8 cellular contexts compared by ENCODE assay signal in the genomic region with DNA sequence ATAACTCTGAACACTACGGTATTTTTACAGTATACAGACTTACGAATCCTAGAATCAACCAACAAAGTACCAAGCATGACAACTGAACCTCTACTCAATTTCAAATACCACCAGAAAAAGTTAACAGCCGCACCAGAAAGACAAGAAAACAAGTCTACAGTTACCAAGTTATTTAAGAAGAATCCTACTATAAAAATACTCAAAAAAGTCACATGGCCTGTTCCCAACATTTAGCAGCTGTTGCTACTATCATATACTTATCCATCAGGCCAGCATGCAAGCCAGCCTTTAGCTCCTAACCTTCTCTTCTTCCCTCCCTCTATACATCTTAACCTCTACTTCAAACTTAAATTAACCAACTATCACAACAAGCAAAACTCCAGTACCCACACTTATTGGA. TPM values are rescaled to one million over a fixed set of nuclear protein-coding genes. Genes with fewer than 3 reads are reported as not detected.
DNase-seq lines count a peak whose midpoint lies in the region; ATAC-seq lines count a peak whose summit lies in the region.

No MANE protein-coding gene starts in this region.

- H3K4me3 ChIP-seq in subcutaneous abdominal adipose tissue (ENCODE audit: low read depth in 1 of 5, low read length in 5 of 5), result peak overlapping the region; percentile 96 to 99 (median 97)

- CTCF ChIA-PET in activated CD4-positive, alpha-beta T cell treated with anti-CD3 and anti-CD28 coated beads for 36 hours (lab: Charles Lee), result interaction anchor here (0.8 to 1.7 kb wide), 5 partner anchors 10 to 38 kb away, joined by 3 to 11 read pairs (median 5); no protein-coding TSS in a partner anchor

- H3K4me1 Mint-ChIP-seq in activated CD4-positive, alpha-beta T cell treated with anti-CD3 and anti-CD28 coated beads for 36 hours, result peaks cover 60% of the 10 kb centered on the region
- H3K4me1 Mint-ChIP-seq in activated T-helper 1 cell treated with anti-CD3 and anti-CD28 coated beads, Interleukin-12 subunit alpha, Interleukin-12 subunit beta, Interleukin-2, Interleukin-4 antibody, amounts not matched to agents 30 ng/mL and 10 ng/mL and 1 ng/mL, durations not matched to agents 14 hours and 24 hours and 36 hours (ENCODE audit: low read depth), result peaks cover 56% of the 10 kb centered on the region
- H3K4me1 Mint-ChIP-seq in immature natural killer cell, result peaks cover 54 to 70% of the 10 kb centered on the region in 2 donors

- H3K27me3 ChIP-seq in subcutaneous abdominal adipose tissue (ENCODE audit: control insufficient read depth in 5 of 5, insufficient read depth in 4 of 5, low read length in 5 of 5), result no peaks in the 10 kb centered on the region

- H3K4me3 Mint-ChIP-seq in activated CD4-positive, alpha-beta T cell treated with anti-CD3 and anti-CD28 coated beads for 36 hours, result peak overlapping the region; percentile 88
- H3K4me3 Mint-ChIP-seq in activated T-helper 1 cell treated with anti-CD3 and anti-CD28 coated beads, Interleukin-12 subunit alpha, Interleukin-12 subunit beta, Interleukin-2, Interleukin-4 antibody, amounts not matched to agents 30 ng/mL and 10 ng/mL and 1 ng/mL, durations not matched to agents 14 hours and 24 hours and 36 hours, result peak overlapping the region; percentile 92
- peak overlapping the region; percentile 90 to 99 (median 94) for H3K4me3 Mint-ChIP-seq in immature natural killer cell

- peaks cover 2 to 35% (median 30%) of the 10 kb centered on the region in 5 donors for H3K4me1 ChIP-seq in subcutaneous abdominal adipose tissue (ENCODE audit: control insufficient read depth in 5 of 5, insufficient read depth in 5 of 5, low read length in 5 of 5)

- POLR2A ChIA-PET in activated CD4-positive, alpha-beta T cell treated with anti-CD3 and anti-CD28 coated beads for 36 hours (lab: Charles Lee), result interaction anchor here (1.0 to 8.3 kb wide), 6 partner anchors 9 to 47 kb away, joined by 3 to 265 read pairs (median 8); partner anchors contain the start of gene SNX14

- no peak for DNase-seq in activated CD4-positive, alpha-beta T cell treated with anti-CD3 and anti-CD28 coated beads for 36 hours
- DNase-seq in activated CD4-positive, alpha-beta T cell treated with anti-CD3 and anti-CD28 coated beads for 4 hours, result no peak
- no peak for DNase-seq in activated T-helper 1 cell treated with anti-CD3 and anti-CD28 coated beads, Interleukin-12 subunit alpha, Interleukin-12 subunit beta, Interleukin-2, Interleukin-4 antibody, amounts not matched to agents 30 ng/mL and 10 ng/mL and 1 ng/mL, durations not matched to agents 14 hours and 24 hours and 36 hours (ENCODE audit: low spot score)
- no peak for DNase-seq in immature natural killer cell
- no peak for DNase-seq in COLO829 (ENCODE audit: low spot score)
- no peak for DNase-seq in NCI-H345 (lab: John Stamatoyannopoulos, UW)

- H3K9ac ChIP-seq in subcutaneous abdominal adipose tissue (ENCODE audit: low read length in 5 of 5), result peak overlapping the region in 3 of 5 donors; percentile 95 to 98 (median 96)

- H3K9me3 ChIP-seq in subcutaneous abdominal adipose tissue (ENCODE audit: control insufficient read depth in 5 of 5, low read length in 5 of 5), result no peaks in the 10 kb centered on the region

- H3K9me3 Mint-ChIP-seq in activated CD4-positive, alpha-beta T cell treated with anti-CD3 and anti-CD28 coated beads for 36 hours (ENCODE audit: low read depth), result no peaks in the 10 kb centered on the region
- H3K9me3 Mint-ChIP-seq in activated T-helper 1 cell treated with anti-CD3 and anti-CD28 coated beads, Interleukin-12 subunit alpha, Interleukin-12 subunit beta, Interleukin-2, Interleukin-4 antibody, amounts not matched to agents 30 ng/mL and 10 ng/mL and 1 ng/mL, durations not matched to agents 14 hours and 24 hours and 36 hours, result no peaks in the 10 kb centered on the region
- no peaks in the 10 kb centered on the region for H3K9me3 Mint-ChIP-seq in immature natural killer cell

- H3K27ac Mint-ChIP-seq in activated CD4-positive, alpha-beta T cell treated with anti-CD3 and anti-CD28 coated beads for 36 hours, result peak overlapping the region; percentile 99
- H3K27ac Mint-ChIP-seq in activated T-helper 1 cell treated with anti-CD3 and anti-CD28 coated beads, Interleukin-12 subunit alpha, Interleukin-12 subunit beta, Interleukin-2, Interleukin-4 antibody, amounts not matched to agents 30 ng/mL and 10 ng/mL and 1 ng/mL, durations not matched to agents 14 hours and 24 hours and 36 hours, result peak overlapping the region; percentile 19
- H3K27ac Mint-ChIP-seq in immature natural killer cell, result peak overlapping the region; percentile 47 to 99 (median 90)

- H3K27me3 Mint-ChIP-seq in activated CD4-positive, alpha-beta T cell treated with anti-CD3 and anti-CD28 coated beads for 36 hours, result no peaks in the 10 kb centered on the region
- H3K27me3 Mint-ChIP-seq in activated T-helper 1 cell treated with anti-CD3 and anti-CD28 coated beads, Interleukin-12 subunit alpha, Interleukin-12 subunit beta, Interleukin-2, Interleukin-4 antibody, amounts not matched to agents 30 ng/mL and 10 ng/mL and 1 ng/mL, durations not matched to agents 14 hours and 24 hours and 36 hours (ENCODE audit: insufficient read depth), result no peaks in the 10 kb centered on the region
- peaks cover 14 to 29% (median 25%) of the 10 kb centered on the region in 3 donors for H3K27me3 Mint-ChIP-seq in immature natural killer cell (ENCODE audit: low read depth in 3 of 3)

- peak overlapping the region; percentile 98 for H3K27ac ChIP-seq in subcutaneous abdominal adipose tissue (ENCODE audit: low read depth, low read length)

- peaks cover 63% of the 10 kb centered on the region for H3K36me3 Mint-ChIP-seq in activated CD4-positive, alpha-beta T cell treated with anti-CD3 and anti-CD28 coated beads for 36 hours (ENCODE audit: low read depth)
- H3K36me3 Mint-ChIP-seq in activated T-helper 1 cell treated with anti-CD3 and anti-CD28 coated beads, Interleukin-12 subunit alpha, Interleukin-12 subunit beta, Interleukin-2, Interleukin-4 antibody, amounts not matched to agents 30 ng/mL and 10 ng/mL and 1 ng/mL, durations not matched to agents 14 hours and 24 hours and 36 hours (ENCODE audit: low read depth), result peaks cover 45% of the 10 kb centered on the region
- peaks cover 13 to 40% (median 19%) of the 10 kb centered on the region in 3 donors for H3K36me3 Mint-ChIP-seq in immature natural killer cell

- no peak for ATAC-seq in activated CD4-positive, alpha-beta T cell treated with anti-CD3 and anti-CD28 coated beads for 36 hours
- ATAC-seq in HG03175 (IDR thresholded peaks at IDR 0.05; ENCODE audit: unreplicated experiment), result no peak

- H3K36me3 ChIP-seq in subcutaneous abdominal adipose tissue (ENCODE audit: control insufficient read depth in 5 of 5, insufficient read depth in 5 of 5, low read length in 5 of 5), result peaks cover 21 to 31% (median 29%) of the 10 kb centered on the region in 5 donors

- intact Hi-C loops in activated CD4-positive, alpha-beta T cell treated with anti-CD3 and anti-CD28 coated beads for 36 hours (cut with DNase I, micrococcal nuclease), result loop anchor here in 1 of 2 experiments (2.0 to 10.0 kb wide), 3 partner anchors 14 to 1951 kb away; partner anchors contain the start of genes CYB5R4, ORC3 and RIPPLY2
- intact Hi-C loops in activated T-helper 1 cell treated with anti-CD3 and anti-CD28 coated beads, Interleukin-12 subunit alpha, Interleukin-12 subunit beta, Interleukin-2, Interleukin-4 antibody, amounts not matched to agents 30 ng/mL and 10 ng/mL and 1 ng/mL, durations not matched to agents 14 hours and 24 hours and 36 hours (cut with micrococcal nuclease), result loop anchor here (2.0 to 5.0 kb wide), 3 partner anchors 20 to 179 kb away; no protein-coding TSS in a partner anchor

RNA-seq across cellular contexts. Expression of gene SYNCRIP, which starts 1.9 kb away (rescaled TPM):
- total RNA-seq in activated CD4-positive, alpha-beta T cell treated with anti-CD3 and anti-CD28 coated beads for 36 hours, result 100 to 1,000 TPM; 156 to 191 TPM
- 207 and 217 TPM in 2 replicates for total RNA-seq in activated T-helper 1 cell treated with anti-CD3 and anti-CD28 coated beads, Interleukin-12 subunit alpha, Interleukin-12 subunit beta, Interleukin-2, Interleukin-4 antibody, amounts not matched to agents 30 ng/mL and 10 ng/mL and 1 ng/mL, durations not matched to agents 14 hours and 24 hours and 36 hours
- 10 to 100 TPM; 39.1 to 83.6 (median 46.8) TPM for polyA plus RNA-seq in immature natural killer cell

RNA-seq across cellular contexts. Expression of gene SNX14, which starts 47.1 kb away (rescaled TPM):
- 10 to 100 TPM; 38.4 to 54.7 TPM for total RNA-seq in activated CD4-positive, alpha-beta T cell treated with anti-CD3 and anti-CD28 coated beads for 36 hours
- 49.5 and 51.0 TPM in 2 replicates for total RNA-seq in activated T-helper 1 cell treated with anti-CD3 and anti-CD28 coated beads, Interleukin-12 subunit alpha, Interleukin-12 subunit beta, Interleukin-2, Interleukin-4 antibody, amounts not matched to agents 30 ng/mL and 10 ng/mL and 1 ng/mL, durations not matched to agents 14 hours and 24 hours and 36 hours
- 10 to 100 TPM; 49.0 to 83.1 (median 67.1) TPM for polyA plus RNA-seq in immature natural killer cell

Comparison
In these comparisons a context has a peak if more than half of its experiments do, and no peak if none do; other contexts are left out.
1. H3K27ac Mint-ChIP-seq: peak in every context shown above with its lines; median percentile 99 in activated CD4-positive, alpha-beta T cell treated with anti-CD3 and anti-CD28 coated beads for 36 hours; 90 in immature natural killer cell; 19 in activated T-helper 1 cell treated with anti-CD3 and anti-CD28 coated beads, Interleukin-12 subunit alpha, Interleukin-12 subunit beta, Interleukin-2, Interleukin-4 antibody, amounts not matched to agents 30 ng/mL and 10 ng/mL and 1 ng/mL, durations not matched to agents 14 hours and 24 hours and 36 hours.